8 cellular contexts compared by ENCODE assay signal in the genomic region with DNA sequence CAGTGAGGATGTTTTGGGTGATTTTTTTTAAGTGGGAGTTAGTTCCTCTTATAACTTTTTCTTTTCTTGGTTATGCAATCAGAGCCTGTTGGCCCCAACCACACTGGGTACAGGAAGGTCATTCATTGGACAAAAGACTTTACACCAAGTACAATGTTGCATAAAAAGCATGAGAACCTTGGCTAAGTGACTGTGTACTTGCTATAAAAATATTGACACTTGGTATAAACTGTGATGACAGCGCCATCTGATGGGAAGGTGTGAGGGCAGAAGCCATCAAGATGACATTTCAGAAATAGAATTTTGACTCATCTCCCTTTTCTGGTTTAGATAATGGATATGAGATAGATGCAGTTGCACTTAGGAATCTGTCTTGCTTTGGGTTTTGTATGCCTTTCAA.
DNase-seq lines count a peak whose midpoint lies in the region; ATAC-seq, FAIRE-seq and TF ChIP-seq lines count a peak whose summit lies in the region.

No MANE protein-coding gene starts in this region.

- H3K4me3 ChIP-seq in fibroblast of pulmonary artery (replicated peaks; ENCODE audit: low read depth, low read length), result no peak overlapping the region
- H3K4me3 ChIP-seq in pancreas, result no peak overlapping the region

- peak; percentile 77 for FAIRE-seq in pancreas (lab: Jason Lieb, UNC)

- H3K27ac ChIP-seq in pancreas, result no peak overlapping the region

- H3K9me3 ChIP-seq in pancreas, result no peaks in the 10 kb centered on the region

- ATAC-seq in HG02642 (IDR thresholded peaks at IDR 0.05; ENCODE audit: poor library complexity, unreplicated experiment) (peak; percentile 64), pancreas (peak; percentile 93 to 95 (median 94))

- H3K4me1 ChIP-seq in pancreas, result peaks cover 0 to 6% (median 0%) of the 10 kb centered on the region in 3 donors

- no peaks in the 10 kb centered on the region for H3K36me3 ChIP-seq in pancreas

- intact Hi-C loops in pancreas (cut with DNase I), result loop anchor here (10.0 kb wide), 3 partner anchors 158 to 408 kb away; no protein-coding TSS in a partner anchor
- intact Hi-C loops in posterior vena cava (cut with DNase I), result loop anchor here in 1 of 2 donors (10.0 kb wide), 1 partner anchor 118 kb away; no protein-coding TSS in a partner anchor

- 12 to 26% methylated on average over 1 of the region's 1 CpG for WGBS in pancreas, 2 donors

- no peaks in the 10 kb centered on the region for H3K27me3 ChIP-seq in pancreas

- DNase-seq in activated CD4-positive, alpha-beta T cell treated with anti-CD3 and anti-CD28 coated beads for 24 hours (ENCODE audit: low read depth in 2 of 2), result peak; percentile 16 to 17
- DNase-seq in activated CD4-positive, alpha-beta T cell treated with anti-CD3 and anti-CD28 coated beads for 1 hour, result no peak
- DNase-seq in NCI-H2107 treated with DMSO at 0.1 percent for 48 hours (lab: John Stamatoyannopoulos, UW; ENCODE audit: unreplicated experiment) (peak; percentile 14), fibroblast of pulmonary artery (ENCODE audit: low read depth) (peak; percentile 66), pancreas (peak in 3 of 6 donors; percentile 45 to 58 (median 52)), posterior vena cava (ENCODE audit: low spot score) (no peak)
- peak; percentile 14 for DNase-seq in activated CD4-positive, alpha-beta T cell treated with anti-CD3 and anti-CD28 coated beads, Interleukin-2, amount 50 U/mL, for 1 hour

- TF ChIP-seq CTCF in fibroblast of pulmonary artery (IDR thresholded peaks at IDR 0.05; ENCODE audit: low read length, missing control alignments), result peak; percentile 42
- peak in 3 of 4 donors; percentile 20 to 38 (median 31) for TF ChIP-seq CTCF in pancreas (IDR thresholded peaks at IDR 0.05)

Comparison
In these comparisons a context has a peak if more than half of its experiments do, and no peak if none do; other contexts are left out.
1. DNase-seq: peak in activated CD4-positive, alpha-beta T cell treated with anti-CD3 and anti-CD28 coated beads for 24 hours (2 of 2), NCI-H2107 treated with DMSO at 0.1 percent for 48 hours (single experiment), activated CD4-positive, alpha-beta T cell treated with anti-CD3 and anti-CD28 coated beads, Interleukin-2, amount 50 U/mL, for 1 hour (single experiment) and fibroblast of pulmonary artery (single experiment); none in activated CD4-positive, alpha-beta T cell treated with anti-CD3 and anti-CD28 coated beads for 1 hour (single experiment) and posterior vena cava (single experiment).